ENCODE assay signal across 14 cellular contexts in the genomic region with DNA sequence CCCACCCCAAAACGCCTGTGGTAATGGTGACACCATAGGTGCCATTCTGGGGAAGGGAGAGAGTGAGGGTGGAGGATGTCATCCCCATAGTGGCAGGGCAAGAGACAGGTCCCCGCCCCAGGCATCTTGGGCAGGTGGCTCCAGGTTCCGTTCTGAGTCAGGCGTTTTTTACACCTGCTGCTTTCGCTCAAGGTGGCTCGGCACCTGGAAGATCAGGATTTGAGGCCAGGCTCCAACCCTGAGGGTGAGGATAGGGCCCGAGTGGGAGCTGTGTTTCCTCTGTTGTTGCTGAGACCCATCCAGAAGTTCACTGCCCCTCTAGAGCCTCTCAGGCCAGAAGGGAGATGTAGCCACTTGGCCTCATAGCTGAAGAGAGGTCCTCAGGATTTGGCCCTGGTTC. TPM values are rescaled to one million over a fixed set of nuclear protein-coding genes. Genes with fewer than 3 reads are reported as not detected.
DNase-seq lines count a peak whose midpoint lies in the region; ATAC-seq, FAIRE-seq and TF ChIP-seq lines count a peak whose summit lies in the region.
"Had no signal": no experiment of that assay in that cellular context is flagged by ENCODE, and none has a peak within 500 bp of the region (broad histone marks: within the 10 kb centered on the region; RNA-seq: fewer than 3 reads in every experiment).

No MANE protein-coding gene starts in this region.

- POLR2A ChIA-PET in A549 (lab: Yijun Ruan, JAX) = no interaction called here

- CTCF ChIA-PET in A549 (lab: Yijun Ruan, JAX) = interaction anchor here (1.0 kb wide), 1 partner anchor 12 kb away, joined by 6 read pairs; no protein-coding TSS in a partner anchor

- H4K20me1 ChIP-seq in BLaER1 treated with 17β-estradiol and CSF1 and Interleukin-3, amounts not matched to agents 10 nM and 100 nM = no peaks in the 10 kb centered on the region

- H4K91ac ChIP-seq in mesenchymal stem cell (ENCODE audit: low read length) = no peak overlapping the region

- peak overlapping the region in 1 of 2 experiments; percentile 64 for H3K14ac ChIP-seq in mesenchymal stem cell (ENCODE audit: low read length in 2 of 2)

- no peak overlapping the region for H2BK5ac ChIP-seq in mesenchymal stem cell (ENCODE audit: low read depth, low read length, poor library complexity, severe bottlenecking)

- TF ChIP-seq RAD21 in A549 (conservative IDR thresholded peaks at IDR 0.05 in 1 of 2, IDR thresholded peaks at IDR 0.05 in 1 of 2) = no peak

- H2BK12ac ChIP-seq in mesenchymal stem cell (ENCODE audit: low read length in 2 of 2) = peak overlapping the region in 1 of 2 experiments; percentile 55

- no peak for FAIRE-seq in A549 (lab: Jason Lieb, UNC)
- FAIRE-seq: kidney had no signal

- DNase-seq in A549 (ENCODE audit: low read depth in 1 of 2, low spot score in 1 of 2) (no peak), RPMI8226 (peak; percentile 89), mesenchymal stem cell (no peak), OCI-M2 (lab: John Stamatoyannopoulos, UW; ENCODE audit: unreplicated experiment) (no peak), epidermal melanocyte (ENCODE audit: insufficient read length, low spot score) (no peak)
- DNase-seq: foreskin keratinocyte; hippocampal formation; mammary epithelial cell; NK-92 treated with Interleukin-12 subunit alpha and Interleukin-12 subunit beta, amount 100 ng/mL, for 24 hours had no signal

- H3K27me3 ChIP-seq in BLaER1 treated with 17β-estradiol and CSF1 and Interleukin-3, amounts not matched to agents 10 nM and 100 nM = no peaks in the 10 kb centered on the region
- H3K27me3 ChIP-seq in mesenchymal stem cell (ENCODE audit: control insufficient read depth in 1 of 2, insufficient read depth in 1 of 2, low read length in 2 of 2) = no peaks in the 10 kb centered on the region
- H3K27me3 ChIP-seq: foreskin keratinocyte had no signal

- peak overlapping the region; percentile 54 for H2AK5ac ChIP-seq in mesenchymal stem cell (ENCODE audit: low read length, severe bottlenecking)

- no peak for TF ChIP-seq POLR2A in A549 (IDR thresholded peaks at IDR 0.05; ENCODE audit: low read length)

- TF ChIP-seq CTCF in A549 (IDR thresholded peaks at IDR 0.05) = no peak

- no peaks in the 10 kb centered on the region for H3K79me1 ChIP-seq in mesenchymal stem cell (replicated peaks; ENCODE audit: low read length, poor library complexity, severe bottlenecking)

- H3K27ac ChIP-seq in A549 (peak overlapping the region; percentile 91 to 93), mesenchymal stem cell (ENCODE audit: low read length, poor library complexity, severe bottlenecking) (peak overlapping the region; percentile 28)
- H3K27ac ChIP-seq in BLaER1 treated with 17β-estradiol and CSF1 and Interleukin-3, amounts not matched to agents 10 nM and 100 nM = peak overlapping the region in 2 of 11 experiments; percentile 39 to 46; a peak in 3 of 22 replicates
- H3K27ac ChIP-seq: coronary artery, foreskin keratinocyte, GM23248 had no signal

- H3K4me1 ChIP-seq in A549 (peaks cover 55% of the 10 kb centered on the region), mesenchymal stem cell (ENCODE audit: control insufficient read depth, insufficient read depth, low read depth, low read length) (peaks cover 32% of the 10 kb centered on the region)
- H3K4me1 ChIP-seq in BLaER1 treated with 17β-estradiol and CSF1 and Interleukin-3, amounts not matched to agents 10 nM and 100 nM = peaks cover 49 to 80% (median 65%) of the 10 kb centered on the region in 10 experiments

- 79% methylated on average over 5 of the region's 7 CpGs for WGBS in A549 (ENCODE audit: missing lambda C conversion rate)
- 91% methylated on average over 7 of the region's 7 CpGs for WGBS in mesenchymal stem cell

- no peak overlapping the region for H2AFZ ChIP-seq in mesenchymal stem cell (ENCODE audit: low read depth, low read length)
- H2AFZ ChIP-seq: GM23248 had no signal

- no peak overlapping the region for H2BK120ac ChIP-seq in mesenchymal stem cell (ENCODE audit: low read depth, low read length)

- H3K9ac ChIP-seq in BLaER1 treated with 17β-estradiol and CSF1 and Interleukin-3, amounts not matched to agents 10 nM and 100 nM = no peak overlapping the region
- H3K9ac ChIP-seq in mesenchymal stem cell (ENCODE audit: low read length) = no peak overlapping the region
- H3K9ac ChIP-seq: GM23248 had no signal

- H3K18ac ChIP-seq in mesenchymal stem cell (ENCODE audit: low read depth in 1 of 2, low read length in 2 of 2) = no peak overlapping the region

- ATAC-seq in A549 = no peak
- no peak for ATAC-seq in GM19467 (IDR thresholded peaks at IDR 0.05; ENCODE audit: unreplicated experiment)

- H3K4me3 ChIP-seq in A549 (no peak overlapping the region), mesenchymal stem cell (ENCODE audit: insufficient read depth in 1 of 2, low read depth in 1 of 2, low read length in 2 of 2) (no peak overlapping the region)
- no peak overlapping the region for H3K4me3 ChIP-seq in BLaER1 treated with 17β-estradiol and CSF1 and Interleukin-3, amounts not matched to agents 10 nM and 100 nM
- H3K4me3 ChIP-seq: coronary artery, GM23248 had no signal

- no peak overlapping the region for H4K8ac ChIP-seq in mesenchymal stem cell (ENCODE audit: low read length)

- H3K4ac ChIP-seq in mesenchymal stem cell (ENCODE audit: low read depth in 1 of 2, low read length in 2 of 2) = no peak overlapping the region

- no peak overlapping the region for H3K23ac ChIP-seq in mesenchymal stem cell (ENCODE audit: low read length in 2 of 2)

- H2BK15ac ChIP-seq in mesenchymal stem cell (ENCODE audit: low read depth, poor library complexity, severe bottlenecking) = no peak overlapping the region

- no peaks in the 10 kb centered on the region for H3K36me3 ChIP-seq in BLaER1 treated with 17β-estradiol and CSF1 and Interleukin-3, amounts not matched to agents 10 nM and 100 nM
- no peaks in the 10 kb centered on the region for H3K36me3 ChIP-seq in mesenchymal stem cell (ENCODE audit: control insufficient read depth in 1 of 2, insufficient read depth in 2 of 2, low read depth in 1 of 2, low read length in 2 of 2)

- H3K4me2 ChIP-seq in A549 = peak overlapping the region; percentile 70; the same call in 2 of the 3 replicates
- peak overlapping the region; percentile 73 to 91 (median 86); a peak in 21 of 22 replicates for H3K4me2 ChIP-seq in BLaER1 treated with 17β-estradiol and CSF1 and Interleukin-3, amounts not matched to agents 10 nM and 100 nM
- H3K4me2 ChIP-seq in mesenchymal stem cell (ENCODE audit: low read length, poor library complexity, severe bottlenecking) = no peak overlapping the region

- no peaks in the 10 kb centered on the region for H3K9me3 ChIP-seq in A549
- no peaks in the 10 kb centered on the region for H3K9me3 ChIP-seq in BLaER1 treated with 17β-estradiol and CSF1 and Interleukin-3, amounts not matched to agents 10 nM and 100 nM (replicated peaks in 1 of 11)
- no peaks in the 10 kb centered on the region for H3K9me3 ChIP-seq in mesenchymal stem cell (ENCODE audit: control insufficient read depth, low read length)

- TF ChIP-seq EP300 in A549 (IDR thresholded peaks at IDR 0.05) = no peak

TF ChIP-seq in A549, 52 proteins besides CTCF, POLR2A, EP300 and RAD21 (continues in another document):
- TF ChIP-seq NR3C1 (IDR thresholded peaks at IDR 0.05) (no peak), NFE2L2 (conservative IDR thresholded peaks at IDR 0.05; ENCODE audit: low read length) (no peak), CHD4 (IDR thresholded peaks at IDR 0.05; ENCODE audit: borderline replicate concordance) (no peak), RNF2 (IDR thresholded peaks at IDR 0.05; ENCODE audit: borderline replicate concordance, low read depth) (no peak), RFX5 (IDR thresholded peaks at IDR 0.05) (no peak), HOXA7 (CRISPR knock-in tag; IDR thresholded peaks at IDR 0.05) (no peak), ZSCAN20 (CRISPR knock-in tag; IDR thresholded peaks at IDR 0.05) (no peak), ZC3H11A (IDR thresholded peaks at IDR 0.05) (no peak), RCOR1 (IDR thresholded peaks at IDR 0.05; ENCODE audit: low read depth, low read length) (no peak), FOXS1 (CRISPR knock-in tag; IDR thresholded peaks at IDR 0.05) (no peak)
- TF ChIP-seq, protein P1, sequence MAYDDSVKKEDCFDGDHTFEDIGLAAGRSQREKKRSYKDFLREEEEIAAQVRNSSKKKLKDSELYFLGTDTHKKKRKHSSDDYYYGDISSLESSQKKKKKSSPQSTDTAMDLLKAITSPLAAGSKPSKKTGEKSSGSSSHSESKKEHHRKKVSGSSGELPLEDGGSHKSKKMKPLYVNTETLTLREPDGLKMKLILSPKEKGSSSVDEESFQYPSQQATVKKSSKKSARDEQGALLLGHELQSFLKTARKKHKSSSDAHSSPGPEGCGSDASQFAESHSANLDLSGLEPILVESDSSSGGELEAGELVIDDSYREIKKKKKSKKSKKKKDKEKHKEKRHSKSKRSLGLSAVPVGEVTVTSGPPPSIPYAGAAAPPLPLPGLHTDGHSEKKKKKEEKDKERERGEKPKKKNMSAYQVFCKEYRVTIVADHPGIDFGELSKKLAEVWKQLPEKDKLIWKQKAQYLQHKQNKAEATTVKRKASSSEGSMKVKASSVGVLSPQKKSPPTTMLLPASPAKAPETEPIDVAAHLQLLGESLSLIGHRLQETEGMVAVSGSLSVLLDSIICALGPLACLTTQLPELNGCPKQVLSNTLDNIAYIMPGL (CRISPR knock-in tag; IDR thresholded peaks at IDR 0.05; ENCODE audit: borderline replicate concordance) = no peak
- TF ChIP-seq, protein P2, sequence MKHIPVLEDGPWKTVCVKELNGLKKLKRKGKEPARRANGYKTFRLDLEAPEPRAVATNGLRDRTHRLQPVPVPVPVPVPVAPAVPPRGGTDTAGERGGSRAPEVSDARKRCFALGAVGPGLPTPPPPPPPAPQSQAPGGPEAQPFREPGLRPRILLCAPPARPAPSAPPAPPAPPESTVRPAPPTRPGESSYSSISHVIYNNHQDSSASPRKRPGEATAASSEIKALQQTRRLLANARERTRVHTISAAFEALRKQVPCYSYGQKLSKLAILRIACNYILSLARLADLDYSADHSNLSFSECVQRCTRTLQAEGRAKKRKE (CRISPR knock-in tag; IDR thresholded peaks at IDR 0.05; ENCODE audit: low read depth) = no peak

RNA-seq across cellular contexts. Expression of a gene that starts 36.6 kb away (rescaled TPM):
- 152 and 171 TPM in 2 replicates for polyA plus RNA-seq in A549 (2011; rRNA removed)
- 92.2 and 125 TPM in 2 replicates for polyA plus RNA-seq in A549 (2012; cell fraction: cytosol; rRNA removed)
- 137 and 140 TPM in 2 replicates for polyA plus RNA-seq in A549 (2012; cell fraction: nucleus; rRNA removed)
- polyA plus RNA-seq in A549 (2017; fragmentation: RNase III; extraction: RNeasy Plus Mini Kit Qiagen cat#74134 plus additional on column Dnase treatment) = 47.9 to 49.3 TPM (median 48.8 TPM) in 3 replicates
- polyA minus RNA-seq in A549 (2011; rRNA and poly(A)+ RNA removed) = 652 and 758 TPM in 2 replicates
- polyA plus RNA-seq in mesenchymal stem cell (2013, experiment 1 of 2) = 4.4 TPM
- polyA plus RNA-seq in mesenchymal stem cell (2013, experiment 2 of 2) = 4.4 TPM
